In genomic region chr2:169105433-169105832, GRCh38 we compare ENCODE assay signal across 25 cellular contexts. TPM values are rescaled to one million over a fixed set of nuclear protein-coding genes. Genes with fewer than 3 reads are reported as not detected.
DNase-seq lines count a peak whose midpoint lies in the region; ATAC-seq and TF ChIP-seq lines count a peak whose summit lies in the region.
"Had no signal": no experiment of that assay in that cellular context is flagged by ENCODE, and none has a peak within 500 bp of the region (broad histone marks: within the 10 kb centered on the region; RNA-seq: fewer than 3 reads in every experiment).

No MANE protein-coding gene starts in this region.

- H3K9me3 Mint-ChIP-seq in activated CD4-positive, alpha-beta T cell treated with anti-CD3 and anti-CD28 coated beads for 36 hours (ENCODE audit: low read depth) = no peaks in the 10 kb centered on the region
- H3K9me3 Mint-ChIP-seq in T-helper 1 cell treated with Interleukin-12 subunit alpha and Interleukin-12 subunit beta and Interleukin-4 antibody, amounts not matched to agents 30 μg/mL and 1 μg/mL, for 36 hours = no peaks in the 10 kb centered on the region
- H3K9me3 Mint-ChIP-seq in natural killer cell = no peaks in the 10 kb centered on the region
- H3K9me3 Mint-ChIP-seq: CD14-positive monocyte, H9, memory B cell, neural crest cell had no signal

- peak overlapping the region; percentile 61 for H3K27ac Mint-ChIP-seq in activated CD4-positive, alpha-beta T cell treated with anti-CD3 and anti-CD28 coated beads for 36 hours
- H3K27ac Mint-ChIP-seq in T-helper 1 cell treated with Interleukin-12 subunit alpha and Interleukin-12 subunit beta and Interleukin-4 antibody, amounts not matched to agents 30 μg/mL and 1 μg/mL, for 36 hours = peak overlapping the region; percentile 49
- H3K27ac Mint-ChIP-seq in natural killer cell = peak overlapping the region; percentile 75 to 85
- H3K27ac Mint-ChIP-seq: CD14-positive monocyte, H9, memory B cell had no signal

- intact Hi-C loops in activated CD4-positive, alpha-beta T cell treated with anti-CD3 and anti-CD28 coated beads for 36 hours (cut with DNase I, micrococcal nuclease) = loop anchor here (1.0 to 10.0 kb wide), 5 partner anchors 9 to 259 kb away; partner anchors contain the start of gene LRP2 (in 2 of the 2)
- intact Hi-C loops in natural killer cell (cut with micrococcal nuclease) = loop anchor here (5.0 kb wide), 1 partner anchor 128 kb away; no protein-coding TSS in a partner anchor

- POLR2A ChIA-PET in activated CD4-positive, alpha-beta T cell treated with anti-CD3 and anti-CD28 coated beads for 36 hours (lab: Charles Lee) = no interaction called here

- H3K4me1 Mint-ChIP-seq in activated CD4-positive, alpha-beta T cell treated with anti-CD3 and anti-CD28 coated beads for 36 hours = peaks cover 53% of the 10 kb centered on the region
- peaks cover 47% of the 10 kb centered on the region for H3K4me1 Mint-ChIP-seq in T-helper 1 cell treated with Interleukin-12 subunit alpha and Interleukin-12 subunit beta and Interleukin-4 antibody, amounts not matched to agents 30 μg/mL and 1 μg/mL, for 36 hours (ENCODE audit: low read depth)
- peaks cover 52 to 58% of the 10 kb centered on the region in 2 donors for H3K4me1 Mint-ChIP-seq in natural killer cell

- CTCF ChIA-PET in activated CD4-positive, alpha-beta T cell treated with anti-CD3 and anti-CD28 coated beads for 36 hours (lab: Charles Lee) = interaction anchor here (0.6 to 9.2 kb wide), 3 partner anchors 16 to 35 kb away, joined by 3 to 123 read pairs (median 7); no protein-coding TSS in a partner anchor

- H3K36me3 ChIP-seq in effector memory CD4-positive, alpha-beta T cell (ENCODE audit: control insufficient read depth, insufficient read depth, low read length) = no peaks in the 10 kb centered on the region

- no peaks in the 10 kb centered on the region for H3K36me3 Mint-ChIP-seq in activated CD4-positive, alpha-beta T cell treated with anti-CD3 and anti-CD28 coated beads for 36 hours (ENCODE audit: low read depth)
- H3K36me3 Mint-ChIP-seq in T-helper 1 cell treated with Interleukin-12 subunit alpha and Interleukin-12 subunit beta and Interleukin-4 antibody, amounts not matched to agents 30 μg/mL and 1 μg/mL, for 36 hours (ENCODE audit: low read depth) = peaks cover 8% of the 10 kb centered on the region
- no peaks in the 10 kb centered on the region for H3K36me3 Mint-ChIP-seq in natural killer cell
- H3K36me3 Mint-ChIP-seq: memory B cell had no signal

- no peak for DNase-seq in activated CD4-positive, alpha-beta T cell treated with anti-CD3 and anti-CD28 coated beads for 36 hours
- DNase-seq in activated CD4-positive, alpha-beta T cell treated with anti-CD3 and anti-CD28 coated beads, Interleukin-2, amount 50 U/mL, for 4 hours = no peak
- peak in 1 of 2 experiments; percentile 14 for DNase-seq in HL-60 (ENCODE audit: low read depth in 1 of 2, low spot score in 1 of 2)
- no peak for DNase-seq in natural killer cell
- DNase-seq in effector CD8-positive, alpha-beta T cell (lab: John Stamatoyannopoulos, UW) = no peak
- no peak for DNase-seq in effector memory CD4-positive, alpha-beta T cell
- DNase-seq: activated CD4-positive, alpha-beta T cell treated with anti-CD3 and anti-CD28 coated beads for 48 hours; DND-41; H9; hippocampal formation; kidney; NCI-H1694 treated with DMSO at 0.1 percent for 48 hours; NCI-H510A treated with DMSO at 0.1 percent for 48 hours; PC-3; psoas muscle; stimulated activated naive CD4-positive, alpha-beta T cell treated with Interleukin-2 at 50 U/mL for 16 hours had no signal

- no peaks in the 10 kb centered on the region for H3K27me3 Mint-ChIP-seq in activated CD4-positive, alpha-beta T cell treated with anti-CD3 and anti-CD28 coated beads for 36 hours
- peaks cover 5% of the 10 kb centered on the region for H3K27me3 Mint-ChIP-seq in T-helper 1 cell treated with Interleukin-12 subunit alpha and Interleukin-12 subunit beta and Interleukin-4 antibody, amounts not matched to agents 30 μg/mL and 1 μg/mL, for 36 hours (ENCODE audit: low read depth)
- H3K27me3 Mint-ChIP-seq in natural killer cell (ENCODE audit: low read depth in 2 of 2) = no peaks in the 10 kb centered on the region

- H3K27ac ChIP-seq in HL-60 (replicated peaks) = peak overlapping the region; percentile 61
- H3K27ac ChIP-seq in effector memory CD4-positive, alpha-beta T cell (ENCODE audit: insufficient read depth, low read length, poor library complexity, severe bottlenecking) = no peak overlapping the region
- H3K27ac ChIP-seq: psoas muscle had no signal

- no peak overlapping the region for H3K4me3 Mint-ChIP-seq in activated CD4-positive, alpha-beta T cell treated with anti-CD3 and anti-CD28 coated beads for 36 hours
- H3K4me3 Mint-ChIP-seq in T-helper 1 cell treated with Interleukin-12 subunit alpha and Interleukin-12 subunit beta and Interleukin-4 antibody, amounts not matched to agents 30 μg/mL and 1 μg/mL, for 36 hours = peak overlapping the region; percentile 55
- H3K4me3 Mint-ChIP-seq in natural killer cell = peak overlapping the region; percentile 78
- H3K4me3 Mint-ChIP-seq: CD14-positive monocyte, H9, memory B cell, neural crest cell had no signal

- no peak for TF ChIP-seq CTCF in HL-60 (IDR thresholded peaks at IDR 0.05; ENCODE audit: insufficient read depth, low read length)
- no peak for TF ChIP-seq CTCF in natural killer cell (IDR thresholded peaks at IDR 0.05)

- H3K27me3 ChIP-seq in HL-60 (ENCODE audit: insufficient read depth, poor library complexity, severe bottlenecking) = no peaks in the 10 kb centered on the region
- H3K27me3 ChIP-seq in effector memory CD4-positive, alpha-beta T cell (replicated peaks; ENCODE audit: control insufficient read depth, insufficient read depth, low read length, poor library complexity, severe bottlenecking) = no peaks in the 10 kb centered on the region

- no peak overlapping the region for H3K4me3 ChIP-seq in HL-60 (replicated peaks; ENCODE audit: insufficient read depth, low read length)
- H3K4me3 ChIP-seq in effector memory CD4-positive, alpha-beta T cell (ENCODE audit: insufficient read depth, low read depth, low read length, poor library complexity, severe bottlenecking) = no peak overlapping the region
- H3K4me3 ChIP-seq: psoas muscle had no signal

- H3K9me3 ChIP-seq in effector memory CD4-positive, alpha-beta T cell (ENCODE audit: control insufficient read depth, low read length) = no peaks in the 10 kb centered on the region
- H3K9me3 ChIP-seq: psoas muscle had no signal

- ATAC-seq in activated CD4-positive, alpha-beta T cell treated with anti-CD3 and anti-CD28 coated beads for 36 hours = peak; percentile 47
- ATAC-seq in natural killer cell (peak; percentile 58 to 70 (median 59)), GM18498 (IDR thresholded peaks at IDR 0.05; ENCODE audit: unreplicated experiment) (no peak)
- ATAC-seq: PC-3, psoas muscle had no signal

- peaks cover 46% of the 10 kb centered on the region for H3K4me1 ChIP-seq in effector memory CD4-positive, alpha-beta T cell (ENCODE audit: control insufficient read depth, insufficient read depth, low read length, poor library complexity, severe bottlenecking)
- H3K4me1 ChIP-seq: psoas muscle had no signal

RNA-seq across cellular contexts. Expression of gene DHRS9, which starts 36.1 kb away (rescaled TPM):
- 1 to 10 TPM; 4.1 to 4.8 TPM for total RNA-seq in activated CD4-positive, alpha-beta T cell treated with anti-CD3 and anti-CD28 coated beads for 36 hours
- 1 to 10 TPM in 1 of 3 donors, not detected in 2; 2.4 TPM for total RNA-seq in natural killer cell
- total RNA-seq: A673, chondrocyte, H9, LHCN-M2, neural crest cell, SK-MEL-5 had no signal
